Comparison of ENCODE assay signal across 11 cellular contexts in genomic region chr12:52495385-52495784, GRCh38. TPM values are rescaled to one million over a fixed set of nuclear protein-coding genes. Genes with fewer than 3 reads are reported as not detected.
DNase-seq lines count a peak whose midpoint lies in the region; ATAC-seq and TF ChIP-seq lines count a peak whose summit lies in the region.
"Had no signal": no experiment of that assay in that cellular context is flagged by ENCODE, and none has a peak within 500 bp of the region (broad histone marks: within the 10 kb centered on the region; RNA-seq: fewer than 3 reads in every experiment).

No MANE protein-coding gene starts in this region.

- no peaks in the 10 kb centered on the region for H3K9me3 Mint-ChIP-seq in naive thymus-derived CD8-positive, alpha-beta T cell
- no peaks in the 10 kb centered on the region for H3K9me3 Mint-ChIP-seq in immature natural killer cell
- H3K9me3 Mint-ChIP-seq: type B pancreatic cell had no signal

- no peaks in the 10 kb centered on the region for H3K27me3 ChIP-seq in esophagus muscularis mucosa
- no peaks in the 10 kb centered on the region for H3K27me3 ChIP-seq in testis

- peak overlapping the region in 1 of 10 donors; percentile 5 for H3K27ac Mint-ChIP-seq in naive thymus-derived CD8-positive, alpha-beta T cell
- peak overlapping the region in 1 of 6 donors; percentile 2 for H3K27ac Mint-ChIP-seq in immature natural killer cell

- H3K36me3 Mint-ChIP-seq in naive thymus-derived CD8-positive, alpha-beta T cell = no peaks in the 10 kb centered on the region
- H3K36me3 Mint-ChIP-seq in immature natural killer cell = no peaks in the 10 kb centered on the region
- H3K36me3 Mint-ChIP-seq: type B pancreatic cell had no signal

- TF ChIP-seq EP300 in esophagus muscularis mucosa (IDR thresholded peaks at IDR 0.05) = no peak

- no peaks in the 10 kb centered on the region for H3K36me3 ChIP-seq in esophagus muscularis mucosa
- H3K36me3 ChIP-seq in testis (ENCODE audit: low read depth, missing control alignments) = no peaks in the 10 kb centered on the region

- no peak for TF ChIP-seq POLR2A in esophagus muscularis mucosa (IDR thresholded peaks at IDR 0.05; ENCODE audit: low read depth)
- TF ChIP-seq POLR2A in testis (IDR thresholded peaks at IDR 0.05) = no peak

- WGBS in esophagus muscularis mucosa = 56% methylated on average over 3 of the region's 3 CpGs
- WGBS in testis, 2 donors = 50 to 75% methylated on average over 3 of the region's 3 CpGs

- peaks cover 0 to 5% (median 3%) of the 10 kb centered on the region in 4 donors for H3K4me1 Mint-ChIP-seq in naive thymus-derived CD8-positive, alpha-beta T cell
- H3K4me1 Mint-ChIP-seq in immature natural killer cell = no peaks in the 10 kb centered on the region

- TF ChIP-seq CTCF in esophagus muscularis mucosa (IDR thresholded peaks at IDR 0.05) (no peak), testis (IDR thresholded peaks at IDR 0.05) (no peak)

- H3K4me3 Mint-ChIP-seq in naive thymus-derived CD8-positive, alpha-beta T cell = no peak overlapping the region
- H3K4me3 Mint-ChIP-seq in immature natural killer cell = no peak overlapping the region
- H3K4me3 Mint-ChIP-seq: type B pancreatic cell had no signal

- intact Hi-C loops in esophagus muscularis mucosa (cut with DNase I) = no loop called here
- intact Hi-C loops in testis (cut with DNase I; ENCODE audit: low total_unique reads) = no loop called here

- DNase-seq in SHP77 (lab: John Stamatoyannopoulos, UW) = peak; percentile 6 to 29
- no peak for DNase-seq in SHP77 treated with DMSO at 0.1 percent for 48 hours (lab: John Stamatoyannopoulos, UW)
- peak; percentile 86 for DNase-seq in NCI-H345 (lab: John Stamatoyannopoulos, UW)
- peak; percentile 91 for DNase-seq in esophagus muscularis mucosa (ENCODE audit: extremely low spot score)
- DNase-seq in testis = peak; percentile 38
- no peak for DNase-seq in naive thymus-derived CD8-positive, alpha-beta T cell
- DNase-seq in immature natural killer cell = no peak
- DNase-seq in DMS53 (lab: John Stamatoyannopoulos, UW) = no peak
- DNase-seq: stimulated activated CD4-positive, alpha-beta T cell treated with anti-CD3 and anti-CD28 coated beads, Interleukin-12 subunit alpha, Interleukin-12 subunit beta, amount 100 ng/mL, for 4 hours had no signal

- H3K27ac ChIP-seq in esophagus muscularis mucosa (replicated peaks in 1 of 4) = no peak overlapping the region
- peak overlapping the region in 1 of 2 donors; percentile 64 for H3K27ac ChIP-seq in testis

- ATAC-seq in naive thymus-derived CD8-positive, alpha-beta T cell = no peak

- peaks cover 12 to 58% (median 31%) of the 10 kb centered on the region in 5 donors for H3K27me3 Mint-ChIP-seq in naive thymus-derived CD8-positive, alpha-beta T cell
- H3K27me3 Mint-ChIP-seq in immature natural killer cell (ENCODE audit: low read depth in 3 of 3) = peaks cover 2 to 20% (median 8%) of the 10 kb centered on the region in 3 donors

- H3K4me1 ChIP-seq in esophagus muscularis mucosa (peaks cover 7 to 19% (median 12%) of the 10 kb centered on the region in 4 donors), testis (peaks cover 25% of the 10 kb centered on the region)

- H3K9me3 ChIP-seq in esophagus muscularis mucosa = no peaks in the 10 kb centered on the region
- no peaks in the 10 kb centered on the region for H3K9me3 ChIP-seq in testis

- no peak overlapping the region for H3K4me3 ChIP-seq in esophagus muscularis mucosa
- no peak overlapping the region for H3K4me3 ChIP-seq in testis

- POLR2A ChIA-PET in naive thymus-derived CD8-positive, alpha-beta T cell (lab: Charles Lee) = no interaction called here

RNA-seq across cellular contexts. Expression of gene KRT6A, which starts 2.3 kb away (rescaled TPM):
- total RNA-seq in esophagus muscularis mucosa (1 to 10 TPM in 1 of 4 donors, not detected in 3; 5.4 TPM), testis (under 1 TPM; 0.19 to 0.63 TPM)
- polyA plus RNA-seq in testis (ENCODE audit: insufficient read depth, low read depth, low replicate concordance) (1.5 TPM), immature natural killer cell (not detected)
- not detected for total RNA-seq in naive thymus-derived CD8-positive, alpha-beta T cell
- not detected for polyA plus RNA-seq in naive thymus-derived CD8-positive, alpha-beta T cell

RNA-seq across cellular contexts. Expression of gene KRT6C, which starts 21.8 kb away (rescaled TPM):
- total RNA-seq in esophagus muscularis mucosa (not detected), testis (under 1 TPM in 1 of 2 donors, not detected in 1; 0.16 TPM)
- polyA plus RNA-seq in testis (ENCODE audit: insufficient read depth, low read depth, low replicate concordance) (not detected), immature natural killer cell (not detected)
- total RNA-seq in naive thymus-derived CD8-positive, alpha-beta T cell = not detected
- polyA plus RNA-seq in naive thymus-derived CD8-positive, alpha-beta T cell = not detected

RNA-seq across cellular contexts. Expression of gene KRT5, which starts 24.8 kb away (rescaled TPM):
- 1 to 10 TPM in 1 of 4 donors, under 1 TPM in 1, not detected in 2; 0.46 to 1.2 TPM for total RNA-seq in esophagus muscularis mucosa
- total RNA-seq in testis = 1 to 10 TPM in 1 of 2 donors, under 1 TPM in 1; 0.39 to 1.1 TPM
- polyA plus RNA-seq in testis (ENCODE audit: insufficient read depth, low read depth, low replicate concordance) = 2.6 TPM
- not detected for total RNA-seq in naive thymus-derived CD8-positive, alpha-beta T cell
- polyA plus RNA-seq in naive thymus-derived CD8-positive, alpha-beta T cell = not detected
- polyA plus RNA-seq in immature natural killer cell = not detected

RNA-seq across cellular contexts. Expression of gene KRT6B, which starts 43.4 kb away (rescaled TPM):
- not detected for total RNA-seq in esophagus muscularis mucosa
- total RNA-seq in testis = under 1 TPM in 1 of 2 donors, not detected in 1; 0.19 TPM
- polyA plus RNA-seq in testis (ENCODE audit: insufficient read depth, low read depth, low replicate concordance) = not detected
- total RNA-seq in naive thymus-derived CD8-positive, alpha-beta T cell = not detected
- not detected for polyA plus RNA-seq in naive thymus-derived CD8-positive, alpha-beta T cell
- under 1 TPM in 1 of 3 donors, not detected in 2; 0.82 TPM for polyA plus RNA-seq in immature natural killer cell

RNA-seq across cellular contexts. Expression of gene KRT71, which starts 57.6 kb away (rescaled TPM):
- not detected for total RNA-seq in esophagus muscularis mucosa
- total RNA-seq in testis = under 1 TPM in 1 of 2 donors, not detected in 1; 0.12 TPM
- polyA plus RNA-seq in testis (ENCODE audit: insufficient read depth, low read depth, low replicate concordance) = not detected
- total RNA-seq in naive thymus-derived CD8-positive, alpha-beta T cell = not detected
- polyA plus RNA-seq in naive thymus-derived CD8-positive, alpha-beta T cell = not detected
- not detected for polyA plus RNA-seq in immature natural killer cell
- polyA plus RNA-seq: adipose tissue had no signal

Comparison
In these comparisons a context has a peak if more than half of its experiments do, and no peak if none do; other contexts are left out.
1. DNase-seq: peak in SHP77 (2 of 2), NCI-H345 (single experiment), esophagus muscularis mucosa (single experiment) and testis (single experiment); none in SHP77 treated with DMSO at 0.1 percent for 48 hours (single experiment), naive thymus-derived CD8-positive, alpha-beta T cell (0 of 10), immature natural killer cell (0 of 3) and DMS53 (single experiment).